27 cellular contexts compared by ENCODE assay signal in the genomic region with DNA sequence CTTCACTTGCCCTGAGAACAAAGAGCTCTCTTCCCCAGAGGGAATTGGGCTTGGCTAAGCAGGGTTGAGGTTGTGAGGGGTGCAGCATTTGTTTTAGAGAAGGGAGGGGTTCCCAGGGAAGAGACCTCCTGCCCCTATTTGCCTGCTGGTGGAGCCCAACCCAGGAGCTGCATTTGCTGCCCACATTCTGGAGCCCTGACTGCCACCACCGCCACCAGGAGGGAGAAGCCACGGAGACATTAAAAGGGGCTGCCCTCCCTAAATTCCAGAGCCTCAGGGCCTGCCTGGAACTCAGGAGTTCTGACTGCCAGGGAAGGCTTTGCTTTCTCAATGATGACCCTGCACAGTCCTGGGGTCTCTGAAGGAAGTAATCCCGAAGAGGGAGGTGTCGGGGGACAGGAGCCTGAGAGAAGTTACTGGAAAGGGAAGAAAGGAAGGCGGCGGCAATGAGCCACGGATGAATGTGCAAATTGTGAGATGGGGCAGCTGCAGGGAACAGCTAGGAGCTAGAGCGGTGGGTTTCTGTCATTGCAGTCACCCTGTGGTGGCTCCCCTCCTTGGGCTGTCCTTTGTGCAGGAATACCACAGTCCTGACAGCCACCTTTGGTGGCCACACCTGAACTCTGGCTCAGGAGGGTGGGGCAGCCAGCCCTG. TPM values are rescaled to one million over a fixed set of nuclear protein-coding genes. Genes with fewer than 3 reads are reported as not detected.
DNase-seq lines count a peak whose midpoint lies in the region; ATAC-seq and TF ChIP-seq lines count a peak whose summit lies in the region.
"Had no signal": no experiment of that assay in that cellular context is flagged by ENCODE, and none has a peak within 500 bp of the region (broad histone marks: within the 10 kb centered on the region; RNA-seq: fewer than 3 reads in every experiment).

No MANE protein-coding gene starts in this region.

- no peak for ATAC-seq in left lobe of liver
- ATAC-seq in T-cell (replicated peaks in 1 of 4) = no peak
- no peak for ATAC-seq in HG02981 (IDR thresholded peaks at IDR 0.05; ENCODE audit: unreplicated experiment)
- ATAC-seq: activated CD8-positive, alpha-beta T cell treated with anti-CD3 and anti-CD28 coated beads, Interleukin-2, amount 10 ng/mL, durations not matched to agents 7 days and 5 days; right cardiac atrium had no signal

- WGBS in suprapubic skin = 90% methylated on average over 8 of the region's 8 CpGs

- CTCF ChIA-PET in activated naive CD4-positive, alpha-beta T cell treated with anti-CD3 and anti-CD28 coated beads, Interleukin-2, amount 10 ng/mL, durations not matched to agents 7 days and 5 days (lab: Charles Lee) = no interaction called here
- CTCF ChIA-PET in T-cell (lab: Charles Lee) = no interaction called here

- H3K9me3 ChIP-seq in suprapubic skin = no peaks in the 10 kb centered on the region
- H3K9me3 ChIP-seq: thoracic aorta, vagina had no signal

- peak; percentile 12 for DNase-seq in activated naive CD4-positive, alpha-beta T cell treated with anti-CD3 and anti-CD28 coated beads, Interleukin-2, amount 10 ng/mL, durations not matched to agents 7 days and 5 days
- no peak for DNase-seq in activated naive CD4-positive, alpha-beta T cell treated with Interleukin-2 at 50 U/mL for 16 hours
- DNase-seq in left lobe of liver (ENCODE audit: low spot score) (peak; percentile 43), suprapubic skin (ENCODE audit: low spot score in 2 of 2) (peak; percentile 28 to 68), T-cell (no peak)
- DNase-seq in stimulated activated CD4-positive, alpha-beta T cell treated with anti-CD3 and anti-CD28 coated beads, Interleukin-2, amount 100 ng/mL, for 24 hours = no peak
- DNase-seq: activated CD8-positive, alpha-beta T cell treated with anti-CD3 and anti-CD28 coated beads, Interleukin-2, amount 10 ng/mL, durations not matched to agents 7 days and 5 days; activated naive CD4-positive, alpha-beta T cell treated with anti-CD3 and anti-CD28 coated beads, Interleukin-2, amount 50 U/mL, for 16 hours; AML-193; amniotic stem cell; CD4-positive, alpha-beta memory T cell; hippocampal formation; immature natural killer cell; IMR-90; left colon; NCI-H146; NCI-H446; NCI-H82; stimulated activated CD8-positive, alpha-beta memory T cell treated with anti-CD3 and anti-CD28 coated beads, Interleukin-4, amount 100 ng/mL, for 48 hours had no signal

- peaks cover 8% of the 10 kb centered on the region for H3K4me1 Mint-ChIP-seq in activated naive CD4-positive, alpha-beta T cell treated with anti-CD3 and anti-CD28 coated beads, Interleukin-2, amount 10 ng/mL, durations not matched to agents 7 days and 5 days
- peaks cover 13 to 14% (median 13%) of the 10 kb centered on the region in 3 donors for H3K4me1 Mint-ChIP-seq in T-cell

- no peak overlapping the region for H3K4me3 Mint-ChIP-seq in activated naive CD4-positive, alpha-beta T cell treated with anti-CD3 and anti-CD28 coated beads, Interleukin-2, amount 10 ng/mL, durations not matched to agents 7 days and 5 days
- H3K4me3 Mint-ChIP-seq in T-cell = no peak overlapping the region
- H3K4me3 Mint-ChIP-seq: activated CD8-positive, alpha-beta T cell treated with anti-CD3 and anti-CD28 coated beads, Interleukin-2, amount 10 ng/mL, durations not matched to agents 7 days and 5 days; immature natural killer cell; memory B cell; stimulated activated naive CD8-positive, alpha-beta T cell treated with anti-CD3 and anti-CD28 coated beads, Interleukin-15, Interleukin-2, amounts not matched to agents 100 ng/mL and 50 ng/mL, for 24 hours had no signal

- no peak overlapping the region for H3K4me3 ChIP-seq in suprapubic skin
- H3K4me3 ChIP-seq: thoracic aorta, vagina had no signal

- H3K27ac ChIP-seq in VCaP (peak overlapping the region; percentile 11; the same call in 1 of the 2 replicates), suprapubic skin (no peak overlapping the region)
- H3K27ac ChIP-seq: thoracic aorta, vagina had no signal

- no peaks in the 10 kb centered on the region for H3K27me3 ChIP-seq in suprapubic skin
- H3K27me3 ChIP-seq: vagina had no signal

- no peak for TF ChIP-seq EP300 in suprapubic skin (IDR thresholded peaks at IDR 0.05)

- POLR2A ChIA-PET in T-cell (lab: Charles Lee) = no interaction called here

- no peak overlapping the region for H3K27ac Mint-ChIP-seq in activated naive CD4-positive, alpha-beta T cell treated with anti-CD3 and anti-CD28 coated beads, Interleukin-2, amount 10 ng/mL, durations not matched to agents 7 days and 5 days
- H3K27ac Mint-ChIP-seq in T-cell = no peak overlapping the region
- H3K27ac Mint-ChIP-seq: activated CD8-positive, alpha-beta T cell treated with anti-CD3 and anti-CD28 coated beads, Interleukin-2, amount 10 ng/mL, durations not matched to agents 7 days and 5 days; immature natural killer cell; memory B cell; stimulated activated naive CD8-positive, alpha-beta T cell treated with anti-CD3 and anti-CD28 coated beads, Interleukin-15, Interleukin-2, amounts not matched to agents 100 ng/mL and 50 ng/mL, for 24 hours had no signal

- H3K9me3 Mint-ChIP-seq in activated naive CD4-positive, alpha-beta T cell treated with anti-CD3 and anti-CD28 coated beads, Interleukin-2, amount 10 ng/mL, durations not matched to agents 7 days and 5 days = no peaks in the 10 kb centered on the region
- H3K9me3 Mint-ChIP-seq in T-cell = no peaks in the 10 kb centered on the region
- H3K9me3 Mint-ChIP-seq: CD4-positive, alpha-beta memory T cell; immature natural killer cell; memory B cell; stimulated activated naive CD8-positive, alpha-beta T cell treated with anti-CD3 and anti-CD28 coated beads, Interleukin-15, Interleukin-2, amounts not matched to agents 100 ng/mL and 50 ng/mL, for 24 hours had no signal

- no peak for TF ChIP-seq POLR2A in suprapubic skin (IDR thresholded peaks at IDR 0.05)

- TF ChIP-seq CTCF in VCaP (conservative IDR thresholded peaks at IDR 0.05) = no peak
- TF ChIP-seq CTCF in suprapubic skin (IDR thresholded peaks at IDR 0.05) = no peak

- peaks cover 60% of the 10 kb centered on the region for H3K27me3 Mint-ChIP-seq in activated naive CD4-positive, alpha-beta T cell treated with anti-CD3 and anti-CD28 coated beads, Interleukin-2, amount 10 ng/mL, durations not matched to agents 7 days and 5 days
- peaks cover 11% of the 10 kb centered on the region in 2 donors for H3K27me3 Mint-ChIP-seq in T-cell

- no peaks in the 10 kb centered on the region for H3K36me3 ChIP-seq in suprapubic skin
- H3K36me3 ChIP-seq: thoracic aorta, vagina had no signal

- no peaks in the 10 kb centered on the region for H3K36me3 Mint-ChIP-seq in activated naive CD4-positive, alpha-beta T cell treated with anti-CD3 and anti-CD28 coated beads, Interleukin-2, amount 10 ng/mL, durations not matched to agents 7 days and 5 days
- no peaks in the 10 kb centered on the region for H3K36me3 Mint-ChIP-seq in T-cell
- H3K36me3 Mint-ChIP-seq: CD4-positive, alpha-beta memory T cell; immature natural killer cell; memory B cell had no signal

- peaks cover 9% of the 10 kb centered on the region for H3K4me1 ChIP-seq in suprapubic skin

RNA-seq across cellular contexts. Expression of a gene that starts 51.3 kb away (rescaled TPM):
- total RNA-seq in left lobe of liver (1.7 TPM), suprapubic skin (under 1 TPM in 2 of 4 donors, not detected in 2; 0.18 to 0.30 TPM), T-cell (1 to 10 TPM in 1 of 5 donors, under 1 TPM in 4; 0.46 to 1.7 (median 0.84) TPM)
- total RNA-seq: Daoy had no signal

Comparison
In these comparisons a context has a peak if more than half of its experiments do, and no peak if none do; other contexts are left out.
1. DNase-seq: peak in activated naive CD4-positive, alpha-beta T cell treated with anti-CD3 and anti-CD28 coated beads, Interleukin-2, amount 10 ng/mL, durations not matched to agents 7 days and 5 days (single experiment), left lobe of liver (single experiment) and suprapubic skin (2 of 2); none in activated naive CD4-positive, alpha-beta T cell treated with Interleukin-2 at 50 U/mL for 16 hours (single experiment), T-cell (0 of 34) and stimulated activated CD4-positive, alpha-beta T cell treated with anti-CD3 and anti-CD28 coated beads, Interleukin-2, amount 100 ng/mL, for 24 hours (0 of 2).